ENCODE assay signal across 8 cellular contexts in genomic region chr6:25404693-25405169, GRCh38.
DNase-seq lines count a peak whose midpoint lies in the region; ATAC-seq, FAIRE-seq and TF ChIP-seq lines count a peak whose summit lies in the region.

No MANE protein-coding gene starts in this region.

- H3K79me2 ChIP-seq in astrocyte (ENCODE audit: insufficient read depth, low read length): no peaks in the 10 kb centered on the region

- H3K9me3 Mint-ChIP-seq in astrocyte (ENCODE audit: unreplicated experiment): no peaks in the 10 kb centered on the region

- no peak overlapping the region for H3K4me2 ChIP-seq in astrocyte (ENCODE audit: low read length)

- no peaks in the 10 kb centered on the region for H3K36me3 ChIP-seq in astrocyte (ENCODE audit: insufficient read depth, low read length)
- H3K36me3 ChIP-seq in breast epithelium: no peaks in the 10 kb centered on the region

- no peaks in the 10 kb centered on the region for H3K36me3 Mint-ChIP-seq in astrocyte (ENCODE audit: low read depth, unreplicated experiment)

- no peaks in the 10 kb centered on the region for H3K27me3 Mint-ChIP-seq in astrocyte (ENCODE audit: low read depth, unreplicated experiment)

- intact Hi-C loops in breast epithelium (cut with DNase I; ENCODE audit: low total_unique reads): no loop called here

- no peak overlapping the region for H2AFZ ChIP-seq in astrocyte (ENCODE audit: low read depth, low read length)

- no peak overlapping the region for H3K9ac ChIP-seq in astrocyte (ENCODE audit: low read length)

- ATAC-seq in GM18868 (IDR thresholded peaks at IDR 0.05; ENCODE audit: unreplicated experiment) (peak; percentile 93), HG02840 (IDR thresholded peaks at IDR 0.05; ENCODE audit: low FRiP score, unreplicated experiment) (peak; percentile 83)

- TF ChIP-seq CTCF in astrocyte (IDR thresholded peaks at IDR 0.05; ENCODE audit: insufficient read depth, low read depth, low read length): no peak
- no peak for TF ChIP-seq CTCF in breast epithelium (IDR thresholded peaks at IDR 0.05)

- H4K20me1 ChIP-seq in astrocyte (ENCODE audit: insufficient read depth, low read length): peaks cover 3% of the 10 kb centered on the region

- H3K4me3 ChIP-seq in astrocyte (ENCODE audit: insufficient read depth, low read depth, low read length) (no peak overlapping the region), breast epithelium (no peak overlapping the region)

- FAIRE-seq in astrocyte (lab: Jason Lieb, UNC): no peak

- peaks cover 3% of the 10 kb centered on the region for H3K4me1 Mint-ChIP-seq in astrocyte (ENCODE audit: low read depth, unreplicated experiment)

- no peak overlapping the region for H3K4me3 Mint-ChIP-seq in astrocyte (ENCODE audit: unreplicated experiment)

- H3K27me3 ChIP-seq in astrocyte (ENCODE audit: insufficient read depth, low read length) (no peaks in the 10 kb centered on the region), breast epithelium (no peaks in the 10 kb centered on the region)

- DNase-seq in OCI-M1 (lab: John Stamatoyannopoulos, UW): peak; percentile 47
- no peak for DNase-seq in astrocyte (ENCODE audit: low read depth)
- DNase-seq in stimulated activated CD4-positive, alpha-beta T cell treated with anti-CD3 and anti-CD28 coated beads, TNF-alpha, amount 100 ng/mL, for 24 hours (ENCODE audit: low read depth in 3 of 3): peak in 2 of 3 experiments; percentile 14 to 36
- DNase-seq in DMS53 (lab: John Stamatoyannopoulos, UW): no peak
- no peak for DNase-seq in NCI-H146 treated with DMSO at 0.1 percent for 48 hours (lab: John Stamatoyannopoulos, UW; ENCODE audit: unreplicated experiment)
- no peak for DNase-seq in breast epithelium (ENCODE audit: low spot score in 2 of 2)

- no peaks in the 10 kb centered on the region for H3K4me1 ChIP-seq in astrocyte (ENCODE audit: insufficient read depth, low read length)
- peaks cover 0 to 7% of the 10 kb centered on the region in 2 donors for H3K4me1 ChIP-seq in breast epithelium

- peak overlapping the region; percentile 44 for H3K27ac Mint-ChIP-seq in astrocyte (ENCODE audit: unreplicated experiment)

- TF ChIP-seq POLR2A in breast epithelium (IDR thresholded peaks at IDR 0.05): no peak

- no peak overlapping the region for H3K27ac ChIP-seq in astrocyte (ENCODE audit: low read depth, low read length)
- no peak overlapping the region for H3K27ac ChIP-seq in breast epithelium

- H3K9me3 ChIP-seq in astrocyte (ENCODE audit: insufficient read depth, low read depth, low read length) (no peaks in the 10 kb centered on the region), breast epithelium (no peaks in the 10 kb centered on the region)

Comparison
In these comparisons a context has a peak if more than half of its experiments do, and no peak if none do; other contexts are left out.
1. DNase-seq: peak in OCI-M1 (single experiment) and stimulated activated CD4-positive, alpha-beta T cell treated with anti-CD3 and anti-CD28 coated beads, TNF-alpha, amount 100 ng/mL, for 24 hours (2 of 3); none in astrocyte (single experiment), DMS53 (single experiment), NCI-H146 treated with DMSO at 0.1 percent for 48 hours (single experiment) and breast epithelium (0 of 2).